Comparison of ENCODE assay signal across 1 cellular context in genomic region chr7:96202102-96202501, GRCh38.
TF ChIP-seq lines count a peak whose summit lies in the region.

No MANE protein-coding gene starts in this region.

TF ChIP-seq in K562, 482 proteins besides CTCF, POLR2A, EP300 and RAD21 (continued from another document):
- TF ChIP-seq, protein P1, sequence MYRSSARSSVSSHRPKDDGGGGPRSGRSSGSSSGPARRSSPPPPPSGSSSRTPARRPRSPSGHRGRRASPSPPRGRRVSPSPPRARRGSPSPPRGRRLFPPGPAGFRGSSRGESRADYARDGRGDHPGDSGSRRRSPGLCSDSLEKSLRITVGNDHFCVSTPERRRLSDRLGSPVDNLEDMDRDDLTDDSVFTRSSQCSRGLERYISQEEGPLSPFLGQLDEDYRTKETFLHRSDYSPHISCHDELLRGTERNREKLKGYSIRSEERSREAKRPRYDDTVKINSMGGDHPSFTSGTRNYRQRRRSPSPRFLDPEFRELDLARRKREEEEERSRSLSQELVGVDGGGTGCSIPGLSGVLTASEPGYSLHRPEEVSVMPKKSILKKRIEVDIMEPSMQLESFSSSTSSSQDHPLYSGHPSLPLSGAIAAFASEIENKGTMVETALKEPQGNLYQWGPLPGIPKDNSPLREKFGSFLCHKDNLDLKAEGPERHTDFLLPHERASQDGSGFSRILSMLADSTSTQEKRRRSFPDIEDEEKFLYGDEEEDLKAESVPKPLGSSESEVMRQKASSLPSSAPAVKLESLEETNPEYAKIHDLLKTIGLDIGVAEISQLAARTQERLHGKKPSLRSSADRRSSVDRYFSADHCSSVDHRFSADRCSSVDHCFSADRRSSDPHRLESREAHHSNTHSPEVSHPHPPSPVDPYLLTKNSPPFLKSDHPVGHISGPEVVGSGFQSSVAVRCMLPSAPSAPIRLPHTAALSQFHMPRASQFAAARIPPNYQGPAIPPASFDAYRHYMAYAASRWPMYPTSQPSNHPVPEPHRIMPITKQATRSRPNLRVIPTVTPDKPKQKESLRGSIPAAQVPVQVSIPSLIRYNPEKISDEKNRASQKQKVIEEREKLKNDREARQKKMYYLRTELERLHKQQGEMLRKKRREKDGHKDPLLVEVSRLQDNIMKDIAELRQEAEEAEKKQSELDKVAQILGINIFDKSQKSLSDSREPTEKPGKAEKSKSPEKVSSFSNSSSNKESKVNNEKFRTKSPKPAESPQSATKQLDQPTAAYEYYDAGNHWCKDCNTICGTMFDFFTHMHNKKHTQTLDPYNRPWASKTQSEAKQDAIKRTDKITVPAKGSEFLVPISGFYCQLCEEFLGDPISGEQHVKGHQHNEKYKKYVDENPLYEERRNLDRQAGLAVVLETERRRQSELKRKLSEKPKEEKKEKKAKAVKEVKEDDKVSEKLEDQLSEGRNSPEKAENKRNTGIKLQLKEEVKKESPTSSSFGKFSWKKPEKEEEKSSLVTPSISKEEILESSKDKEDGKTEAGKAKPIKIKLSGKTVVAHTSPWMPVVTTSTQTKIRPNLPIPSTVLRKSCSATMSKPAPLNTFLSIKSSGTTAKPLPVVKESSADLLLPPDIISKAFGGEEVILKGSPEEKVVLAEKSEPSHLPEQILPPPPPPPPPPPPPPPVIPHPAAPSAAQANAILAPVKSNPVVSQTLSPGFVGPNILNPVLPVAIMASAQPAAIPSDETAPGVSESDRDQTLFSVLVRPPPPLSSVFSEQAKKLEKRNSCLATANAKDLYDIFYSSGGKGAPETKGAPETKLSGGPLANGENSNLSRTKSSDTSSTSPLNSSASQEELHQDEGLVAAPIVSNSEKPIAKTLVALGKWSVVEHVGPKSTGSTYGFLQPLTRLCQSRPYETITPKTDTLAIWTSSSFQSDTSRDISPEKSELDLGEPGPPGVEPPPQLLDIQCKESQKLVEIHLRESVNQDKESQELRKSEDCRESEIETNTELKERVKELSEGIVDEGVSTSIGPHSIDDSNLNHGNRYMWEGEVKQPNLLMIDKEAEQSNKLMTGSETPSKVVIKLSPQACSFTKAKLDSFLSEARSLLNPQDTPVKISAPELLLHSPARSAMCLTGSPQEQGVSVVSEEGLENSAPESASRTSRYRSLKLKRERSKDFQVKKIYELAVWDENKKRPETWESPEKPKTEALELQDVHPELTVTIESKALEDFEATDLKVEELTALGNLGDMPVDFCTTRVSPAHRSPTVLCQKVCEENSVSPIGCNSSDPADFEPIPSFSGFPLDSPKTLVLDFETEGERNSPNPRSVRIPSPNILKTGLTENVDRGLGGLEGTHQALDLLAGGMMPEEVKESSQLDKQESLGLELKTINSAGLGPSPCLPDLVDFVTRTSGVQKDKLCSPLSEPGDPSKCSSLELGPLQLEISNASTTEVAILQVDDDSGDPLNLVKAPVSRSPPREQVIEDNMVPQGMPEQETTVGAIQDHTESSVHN (IDR thresholded peaks at IDR 0.05; ENCODE audit: borderline replicate concordance in 1 of 2, low read depth in 1 of 2): no peak
- TF ChIP-seq, protein P2, sequence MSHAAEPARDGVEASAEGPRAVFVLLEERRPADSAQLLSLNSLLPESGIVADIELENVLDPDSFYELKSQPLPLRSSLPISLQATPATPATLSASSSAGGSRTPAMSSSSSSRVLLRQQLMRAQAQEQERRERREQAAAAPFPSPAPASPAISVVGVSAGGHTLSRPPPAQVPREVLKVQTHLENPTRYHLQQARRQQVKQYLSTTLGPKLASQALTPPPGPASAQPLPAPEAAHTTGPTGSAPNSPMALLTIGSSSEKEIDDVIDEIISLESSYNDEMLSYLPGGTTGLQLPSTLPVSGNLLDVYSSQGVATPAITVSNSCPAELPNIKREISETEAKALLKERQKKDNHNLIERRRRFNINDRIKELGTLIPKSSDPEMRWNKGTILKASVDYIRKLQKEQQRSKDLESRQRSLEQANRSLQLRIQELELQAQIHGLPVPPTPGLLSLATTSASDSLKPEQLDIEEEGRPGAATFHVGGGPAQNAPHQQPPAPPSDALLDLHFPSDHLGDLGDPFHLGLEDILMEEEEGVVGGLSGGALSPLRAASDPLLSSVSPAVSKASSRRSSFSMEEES (CRISPR knock-in tag; IDR thresholded peaks at IDR 0.05): peak; percentile 9; the same call in 1 of the 2 replicates
- TF ChIP-seq ZNF445 (CRISPR knock-in tag; IDR thresholded peaks at IDR 0.05; ENCODE audit: low read depth): no peak
- no peak for TF ChIP-seq CEBPG (CRISPR knock-in tag; IDR thresholded peaks at IDR 0.05)
- TF ChIP-seq CEBPG (tag; conservative IDR thresholded peaks at IDR 0.05 in 1 of 2, IDR thresholded peaks at IDR 0.05 in 1 of 2): peak in 1 of 2 experiments; percentile 91; a peak in 2 of 4 replicates
- TF ChIP-seq ZNF224 (CRISPR knock-in tag; IDR thresholded peaks at IDR 0.05): no peak
- TF ChIP-seq RAD51 (IDR thresholded peaks at IDR 0.05; ENCODE audit: borderline replicate concordance, low read depth): 0 out of 2 replicates have a peak, but pooled peaks have one; percentile 34
- TF ChIP-seq PCBP1 (IDR thresholded peaks at IDR 0.05; ENCODE audit: low read depth, low read length, poor library complexity, severe bottlenecking): no peak
- TF ChIP-seq FOXJ2 (tag; IDR thresholded peaks at IDR 0.05): peak; percentile 36; the same call in 1 of the 2 replicates
- TF ChIP-seq ATF7 (IDR thresholded peaks at IDR 0.05): 0 out of 2 replicates have a peak, but pooled peaks have one; percentile 12
- no peak for TF ChIP-seq KDM4B (IDR thresholded peaks at IDR 0.05; ENCODE audit: borderline replicate concordance in 2 of 2, low read depth in 1 of 2)
- TF ChIP-seq PHTF2 (CRISPR knock-in tag; IDR thresholded peaks at IDR 0.05): no peak
- TF ChIP-seq ZNF41 (CRISPR knock-in tag; conservative IDR thresholded peaks at IDR 0.05): no peak
- TF ChIP-seq RFX1 (IDR thresholded peaks at IDR 0.05): no peak
- no peak for TF ChIP-seq CBFA2T2 (conservative IDR thresholded peaks at IDR 0.05)
- TF ChIP-seq, protein P3, sequence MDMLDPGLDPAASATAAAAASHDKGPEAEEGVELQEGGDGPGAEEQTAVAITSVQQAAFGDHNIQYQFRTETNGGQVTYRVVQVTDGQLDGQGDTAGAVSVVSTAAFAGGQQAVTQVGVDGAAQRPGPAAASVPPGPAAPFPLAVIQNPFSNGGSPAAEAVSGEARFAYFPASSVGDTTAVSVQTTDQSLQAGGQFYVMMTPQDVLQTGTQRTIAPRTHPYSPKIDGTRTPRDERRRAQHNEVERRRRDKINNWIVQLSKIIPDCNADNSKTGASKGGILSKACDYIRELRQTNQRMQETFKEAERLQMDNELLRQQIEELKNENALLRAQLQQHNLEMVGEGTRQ (CRISPR knock-in tag; IDR thresholded peaks at IDR 0.05): 0 out of 2 replicates have a peak, but pooled peaks have one; percentile 24
- no peak for TF ChIP-seq BHLHE40 (IDR thresholded peaks at IDR 0.05; ENCODE audit: low read length)
- TF ChIP-seq ARID1B (IDR thresholded peaks at IDR 0.05): no peak
- peak; percentile 62; the same call in 1 of the 2 replicates for TF ChIP-seq SMAD4 (CRISPR knock-in tag; conservative IDR thresholded peaks at IDR 0.05)
- TF ChIP-seq NR3C1 (CRISPR knock-in tag; IDR thresholded peaks at IDR 0.05): no peak
- no peak for TF ChIP-seq CREBBP (IDR thresholded peaks at IDR 0.05; ENCODE audit: low read depth, low read length)
- no peak for TF ChIP-seq HNRNPH1 (optimal IDR thresholded peaks at IDR 0.05; ENCODE audit: low read depth, low read length)
